In the genomic region with DNA sequence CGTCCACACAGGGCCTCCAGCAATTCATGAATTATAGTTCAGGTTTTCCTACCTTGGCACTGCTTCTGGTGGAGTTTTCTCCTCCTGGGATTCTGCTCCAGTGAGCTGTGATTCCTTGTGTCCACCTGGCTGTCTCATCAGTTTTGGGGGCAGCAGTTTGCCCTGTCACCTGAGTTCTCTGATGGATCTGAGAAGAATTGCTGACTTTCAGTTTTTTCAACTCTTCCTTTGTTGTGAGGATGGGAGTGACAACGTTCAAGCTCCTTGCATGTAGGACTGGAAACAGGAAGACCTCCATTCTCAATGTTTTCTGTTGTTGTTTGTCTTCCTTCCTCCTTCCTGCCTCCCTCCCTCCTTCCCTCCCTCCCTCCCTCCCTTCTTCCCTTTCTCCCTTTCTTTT, we compare ENCODE assay signal across 12 cellular contexts.
DNase-seq lines count a peak whose midpoint lies in the region; ATAC-seq and TF ChIP-seq lines count a peak whose summit lies in the region.
"Had no signal": no experiment of that assay in that cellular context is flagged by ENCODE, and none has a peak within 500 bp of the region (broad histone marks: within the 10 kb centered on the region; RNA-seq: fewer than 3 reads in every experiment).

No MANE protein-coding gene starts in this region.

- POLR2A ChIA-PET in A673 (lab: Charles Lee; ENCODE audit: low non-redundant PET), result interaction anchor here (0.5 kb wide), 1 partner anchor 59 kb away, joined by 7 read pairs; no protein-coding TSS in a partner anchor

- no peaks in the 10 kb centered on the region for H3F3A ChIP-seq in GM23338 (replicated peaks; ENCODE audit: low read depth)

- H3K9me2 ChIP-seq in GM23338 (ENCODE audit: insufficient read depth), result peaks cover under 1% of the 10 kb centered on the region

- H3K27ac Mint-ChIP-seq in GM23338 (no peak overlapping the region), endothelial cell (ENCODE audit: unreplicated experiment) (peak overlapping the region; percentile 14)
- H3K27ac Mint-ChIP-seq: CD4-positive, alpha-beta T cell had no signal

- no peak overlapping the region for H3K4me2 ChIP-seq in GM23338
- H3K4me2 ChIP-seq in trophoblast cell (ENCODE audit: low read length), result no peak overlapping the region

- no peaks in the 10 kb centered on the region for H3K36me3 ChIP-seq in A673 (ENCODE audit: insufficient read depth, low read length, poor library complexity, severe bottlenecking)
- no peaks in the 10 kb centered on the region for H3K36me3 ChIP-seq in GM23338 (ENCODE audit: insufficient read depth)
- H3K36me3 ChIP-seq in trophoblast cell (ENCODE audit: control insufficient read depth in 1 of 2, insufficient read depth in 2 of 2, low read length in 2 of 2), result no peaks in the 10 kb centered on the region

- H3K18ac ChIP-seq in trophoblast cell (ENCODE audit: low read length), result no peak overlapping the region

- no peaks in the 10 kb centered on the region for H3K79me2 ChIP-seq in GM23338 (replicated peaks; ENCODE audit: insufficient read depth)
- no peaks in the 10 kb centered on the region for H3K79me2 ChIP-seq in trophoblast cell (ENCODE audit: control insufficient read depth, insufficient read depth, low read length, poor library complexity)

- no peak overlapping the region for H4K91ac ChIP-seq in trophoblast cell (ENCODE audit: low read depth, low read length)

- H3K23ac ChIP-seq in trophoblast cell (ENCODE audit: low read length), result no peak overlapping the region

- H3K14ac ChIP-seq in trophoblast cell (ENCODE audit: low read length), result no peak overlapping the region

- no peak overlapping the region for H2AK5ac ChIP-seq in trophoblast cell (ENCODE audit: low read length)

- no peak overlapping the region for H4K12ac ChIP-seq in trophoblast cell (ENCODE audit: low read depth, low read length)

- H2BK120ac ChIP-seq in trophoblast cell (ENCODE audit: insufficient read depth, low read length, poor library complexity), result no peak overlapping the region

- no peaks in the 10 kb centered on the region for H3K27me3 ChIP-seq in A673 (replicated peaks; ENCODE audit: insufficient read depth, low read depth, low read length, poor library complexity)
- H3K27me3 ChIP-seq in GM23338 (ENCODE audit: insufficient read depth), result no peaks in the 10 kb centered on the region
- no peaks in the 10 kb centered on the region for H3K27me3 ChIP-seq in trophoblast cell (ENCODE audit: insufficient read depth, low read length)

- no CpG with 5 or more reads among the region's 2 CpGs for WGBS in trophoblast cell (ENCODE audit: extremely low coverage, insufficient coverage, insufficient read length)

- peaks cover 2% of the 10 kb centered on the region; the same call in 2 of the 3 replicates for H3K9me3 Mint-ChIP-seq in GM23338
- H3K9me3 Mint-ChIP-seq in endothelial cell (ENCODE audit: unreplicated experiment), result no peaks in the 10 kb centered on the region
- H3K9me3 Mint-ChIP-seq: CD4-positive, alpha-beta T cell had no signal

- H3K4me1 Mint-ChIP-seq in GM23338, result peaks cover 4% of the 10 kb centered on the region
- H3K4me1 Mint-ChIP-seq in endothelial cell (ENCODE audit: unreplicated experiment), result peaks cover 19% of the 10 kb centered on the region

- H4K8ac ChIP-seq in trophoblast cell (ENCODE audit: low read depth, low read length), result peak overlapping the region; percentile 9

- intact Hi-C loops in A673 (cut with micrococcal nuclease; ENCODE audit: unreplicated experiment), result no loop called here

- H3K9ac ChIP-seq in trophoblast cell (ENCODE audit: low read length), result no peak overlapping the region

- peaks cover 24% of the 10 kb centered on the region for H3K4me1 ChIP-seq in A673 (ENCODE audit: insufficient read depth, low read length, poor library complexity, severe bottlenecking)
- H3K4me1 ChIP-seq in GM23338 (ENCODE audit: insufficient read depth), result no peaks in the 10 kb centered on the region
- no peaks in the 10 kb centered on the region for H3K4me1 ChIP-seq in trophoblast cell (ENCODE audit: control insufficient read depth in 1 of 2, insufficient read depth in 2 of 2, low read length in 2 of 2)

- no peaks in the 10 kb centered on the region for H3K27me3 Mint-ChIP-seq in GM23338 (ENCODE audit: insufficient read depth, low read depth, poor library complexity)
- H3K27me3 Mint-ChIP-seq in endothelial cell (ENCODE audit: unreplicated experiment), result peaks cover 4% of the 10 kb centered on the region

- no peak for ATAC-seq in GM23338

- no peak overlapping the region for H2BK5ac ChIP-seq in trophoblast cell (ENCODE audit: low read depth, low read length, poor library complexity)

- peaks cover 4% of the 10 kb centered on the region for H3K9me3 ChIP-seq in A673 (ENCODE audit: low read depth, low read length, poor library complexity, severe bottlenecking)
- no peaks in the 10 kb centered on the region for H3K9me3 ChIP-seq in trophoblast cell (ENCODE audit: insufficient read depth, low read depth, low read length)

- no peak overlapping the region for H3K4ac ChIP-seq in trophoblast cell (ENCODE audit: low read depth, low read length)

- H3K4me3 ChIP-seq in A673 (ENCODE audit: low read depth, low read length, poor library complexity, severe bottlenecking) (no peak overlapping the region), GM23338 (no peak overlapping the region), trophoblast cell (ENCODE audit: low read depth, low read length) (no peak overlapping the region)

- DNase-seq in A673 (ENCODE audit: low spot score) (no peak), GM23338 (ENCODE audit: low spot score) (no peak), endothelial cell (ENCODE audit: low spot score) (no peak), trophoblast cell (no peak), DMS79 treated with DMSO at 0.1 percent for 48 hours (lab: John Stamatoyannopoulos, UW) (no peak), activated T-cell treated with anti-CD3 and anti-CD28 coated beads for 4 hours (no peak)
- no peak for DNase-seq in stimulated activated naive CD4-positive, alpha-beta T cell treated with Interleukin-2 at 50 U/mL for 16 hours (lab: John Stamatoyannopoulos, UW)
- DNase-seq: CD4-positive, alpha-beta T cell; DMS79; EL; IMR-90; KG1 had no signal

- H2AFZ ChIP-seq in GM23338 (peak overlapping the region; percentile 95), trophoblast cell (ENCODE audit: insufficient read depth, low read length, poor library complexity) (no peak overlapping the region)

- H3K4me3 Mint-ChIP-seq in GM23338 (no peak overlapping the region), endothelial cell (ENCODE audit: unreplicated experiment) (no peak overlapping the region)
- H3K4me3 Mint-ChIP-seq: CD4-positive, alpha-beta T cell had no signal

- no peaks in the 10 kb centered on the region for H3K79me1 ChIP-seq in trophoblast cell (ENCODE audit: low read length)

- CTCF ChIA-PET in A673 (lab: Charles Lee), result interaction anchor here (1.1 kb wide), 1 partner anchor 217 kb away, joined by 4 read pairs; no protein-coding TSS in a partner anchor

- TF ChIP-seq CTCF in A673 (conservative IDR thresholded peaks at IDR 0.05; ENCODE audit: low read depth, low read length) (no peak), GM23338 (conservative IDR thresholded peaks at IDR 0.05; ENCODE audit: low read depth in 2 of 2) (no peak), endothelial cell (IDR thresholded peaks at IDR 0.05; ENCODE audit: unreplicated experiment) (no peak)

- no peaks in the 10 kb centered on the region; the same call in 2 of the 3 replicates for H3K36me3 Mint-ChIP-seq in GM23338 (ENCODE audit: low read depth)
- peaks cover 10% of the 10 kb centered on the region for H3K36me3 Mint-ChIP-seq in endothelial cell (ENCODE audit: low read depth, unreplicated experiment)

- H4K20me1 ChIP-seq in GM23338 (replicated peaks; ENCODE audit: insufficient read depth), result no peaks in the 10 kb centered on the region

- no peak overlapping the region for H2BK12ac ChIP-seq in trophoblast cell (ENCODE audit: low read length)

- peak overlapping the region; percentile 43 for H3K27ac ChIP-seq in A673 (ENCODE audit: low read depth, low read length, poor library complexity, severe bottlenecking)
- no peak overlapping the region for H3K27ac ChIP-seq in GM23338 (ENCODE audit: low read depth)
- no peak overlapping the region for H3K27ac ChIP-seq in trophoblast cell (ENCODE audit: low read depth, low read length)

- BruUV-seq in A673 (replicated peaks; lab: Mats Ljungman, UMichigan), result no TSS peak

TF ChIP-seq in GM23338, 12 proteins besides CTCF, POLR2A, EP300 and RAD21 (continues in another document):
- TF ChIP-seq, protein P1, sequence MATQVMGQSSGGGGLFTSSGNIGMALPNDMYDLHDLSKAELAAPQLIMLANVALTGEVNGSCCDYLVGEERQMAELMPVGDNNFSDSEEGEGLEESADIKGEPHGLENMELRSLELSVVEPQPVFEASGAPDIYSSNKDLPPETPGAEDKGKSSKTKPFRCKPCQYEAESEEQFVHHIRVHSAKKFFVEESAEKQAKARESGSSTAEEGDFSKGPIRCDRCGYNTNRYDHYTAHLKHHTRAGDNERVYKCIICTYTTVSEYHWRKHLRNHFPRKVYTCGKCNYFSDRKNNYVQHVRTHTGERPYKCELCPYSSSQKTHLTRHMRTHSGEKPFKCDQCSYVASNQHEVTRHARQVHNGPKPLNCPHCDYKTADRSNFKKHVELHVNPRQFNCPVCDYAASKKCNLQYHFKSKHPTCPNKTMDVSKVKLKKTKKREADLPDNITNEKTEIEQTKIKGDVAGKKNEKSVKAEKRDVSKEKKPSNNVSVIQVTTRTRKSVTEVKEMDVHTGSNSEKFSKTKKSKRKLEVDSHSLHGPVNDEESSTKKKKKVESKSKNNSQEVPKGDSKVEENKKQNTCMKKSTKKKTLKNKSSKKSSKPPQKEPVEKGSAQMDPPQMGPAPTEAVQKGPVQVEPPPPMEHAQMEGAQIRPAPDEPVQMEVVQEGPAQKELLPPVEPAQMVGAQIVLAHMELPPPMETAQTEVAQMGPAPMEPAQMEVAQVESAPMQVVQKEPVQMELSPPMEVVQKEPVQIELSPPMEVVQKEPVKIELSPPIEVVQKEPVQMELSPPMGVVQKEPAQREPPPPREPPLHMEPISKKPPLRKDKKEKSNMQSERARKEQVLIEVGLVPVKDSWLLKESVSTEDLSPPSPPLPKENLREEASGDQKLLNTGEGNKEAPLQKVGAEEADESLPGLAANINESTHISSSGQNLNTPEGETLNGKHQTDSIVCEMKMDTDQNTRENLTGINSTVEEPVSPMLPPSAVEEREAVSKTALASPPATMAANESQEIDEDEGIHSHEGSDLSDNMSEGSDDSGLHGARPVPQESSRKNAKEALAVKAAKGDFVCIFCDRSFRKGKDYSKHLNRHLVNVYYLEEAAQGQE (IDR thresholded peaks at IDR 0.05; ENCODE audit: unreplicated experiment), result no peak
- TF ChIP-seq POLR2AphosphoS5 (IDR thresholded peaks at IDR 0.05; ENCODE audit: low read depth) (no peak), JUNB (IDR thresholded peaks at IDR 0.05; ENCODE audit: unreplicated experiment) (no peak)
